In genomic region chr4:23878912-23879732, GRCh38 we compare ENCODE assay signal across 12 cellular contexts. TPM values are rescaled to one million over a fixed set of nuclear protein-coding genes. Genes with fewer than 3 reads are reported as not detected.
DNase-seq lines count a peak whose midpoint lies in the region; ATAC-seq and TF ChIP-seq lines count a peak whose summit lies in the region.
"Had no signal": no experiment of that assay in that cellular context is flagged by ENCODE, and none has a peak within 500 bp of the region (broad histone marks: within the 10 kb centered on the region; RNA-seq: fewer than 3 reads in every experiment).

No MANE protein-coding gene starts in this region.

- DNase-seq in SK-N-SH (no peak), astrocyte of the spinal cord (ENCODE audit: low read depth, low spot score) (peak; percentile 67), kidney tubule cell (ENCODE audit: low spot score) (peak; percentile 83), thyroid gland (no peak), NCI-H1436 treated with DMSO at 0.1 percent for 48 hours (lab: John Stamatoyannopoulos, UW) (no peak), RWPE1 (ENCODE audit: low spot score) (no peak)
- DNase-seq: left lung; stimulated activated naive CD8-positive, alpha-beta T cell treated with anti-CD3 and anti-CD28 coated beads, Interleukin-15, amount 100 ng/mL, for 72 hours had no signal

- H3K4me1 ChIP-seq in SK-N-SH (ENCODE audit: control insufficient read depth in 1 of 2, insufficient read depth in 2 of 2, low read depth in 1 of 2, low read length in 1 of 2) = peaks cover 0 to 2% of the 10 kb centered on the region in 2 experiments; a peak in 1 of 4 replicates
- H3K4me1 ChIP-seq in thyroid gland = peaks cover 48 to 66% of the 10 kb centered on the region in 2 donors

- no peak for TF ChIP-seq CTCF in SK-N-SH (IDR thresholded peaks at IDR 0.05)
- no peak for TF ChIP-seq CTCF in astrocyte of the spinal cord (IDR thresholded peaks at IDR 0.05; ENCODE audit: low read depth, low read length)
- TF ChIP-seq CTCF in thyroid gland (IDR thresholded peaks at IDR 0.05) = no peak
- TF ChIP-seq CTCF in RWPE1 (conservative IDR thresholded peaks at IDR 0.05; ENCODE audit: low read depth) = no peak

- H2AFZ ChIP-seq in SK-N-SH (ENCODE audit: low read depth) = no peak overlapping the region

- H3K4me2 ChIP-seq in SK-N-SH = no peak overlapping the region

- H3K36me3 ChIP-seq in SK-N-SH (replicated peaks in 1 of 2; ENCODE audit: control insufficient read depth in 1 of 2, insufficient read depth in 2 of 2, low read length in 1 of 2) (no peaks in the 10 kb centered on the region), thyroid gland (no peaks in the 10 kb centered on the region)
- H3K36me3 ChIP-seq: left lung had no signal

- CTCF ChIA-PET in SK-N-SH (lab: Yijun Ruan, JAX) (no interaction called here), RWPE1 (lab: Yijun Ruan, JAX) (no interaction called here)

- H3F3A ChIP-seq in SK-N-SH (replicated peaks; ENCODE audit: insufficient read depth) = no peaks in the 10 kb centered on the region

- no peak for TF ChIP-seq RAD21 in SK-N-SH (IDR thresholded peaks at IDR 0.05; ENCODE audit: low read length)

- intact Hi-C loops in thyroid gland (cut with DNase I) = no loop called here

- POLR2A ChIA-PET in SK-N-SH (lab: Yijun Ruan, JAX) = no interaction called here
- POLR2A ChIA-PET in RWPE1 (lab: Yijun Ruan, JAX; ENCODE audit: low non-redundant PET) = no interaction called here

- no peak for ATAC-seq in SK-N-SH treated with all-trans-retinoic acid at 6 μM for 48 hours
- ATAC-seq in GM21381 (IDR thresholded peaks at IDR 0.05; ENCODE audit: unreplicated experiment) = no peak
- ATAC-seq: left lung; stimulated activated naive CD8-positive, alpha-beta T cell treated with anti-CD3 and anti-CD28 coated beads, Interleukin-15, amount 100 ng/mL, for 72 hours had no signal

- TF ChIP-seq EP300 in SK-N-SH (IDR thresholded peaks at IDR 0.05; ENCODE audit: borderline replicate concordance in 1 of 2, low read depth in 1 of 2, low read length in 1 of 2) = 0 out of 4 replicates have a peak, but pooled peaks of 1 of the 2 experiments have one; percentile 9

- H3K9me3 ChIP-seq in SK-N-SH (no peaks in the 10 kb centered on the region), thyroid gland (no peaks in the 10 kb centered on the region)
- H3K9me3 ChIP-seq: left lung had no signal

- H3K27ac ChIP-seq in SK-N-SH (ENCODE audit: low read depth in 2 of 2, low read length in 1 of 2) (no peak overlapping the region), thyroid gland (peak overlapping the region; percentile 30 to 98 (median 50)), RWPE1 (no peak overlapping the region)
- H3K27ac ChIP-seq: left lung, VCaP had no signal

- no peak for TF ChIP-seq POLR2A in thyroid gland (IDR thresholded peaks at IDR 0.05)

- no peaks in the 10 kb centered on the region for H3K79me2 ChIP-seq in SK-N-SH (ENCODE audit: insufficient read depth)

- H3K9ac ChIP-seq in SK-N-SH = no peak overlapping the region

- no peak overlapping the region for H3K4me3 ChIP-seq in SK-N-SH (ENCODE audit: low read depth in 2 of 2, low read length in 1 of 2)
- no peak overlapping the region for H3K4me3 ChIP-seq in astrocyte of the spinal cord (ENCODE audit: low read depth, low read length)
- H3K4me3 ChIP-seq in thyroid gland (replicated peaks in 1 of 3) = no peak overlapping the region
- H3K4me3 ChIP-seq: left lung had no signal

- WGBS in SK-N-SH (ENCODE audit: low lambda C conversion rate) = 30% methylated on average over 7 of the region's 7 CpGs
- 61 to 65% methylated on average over 7 of the region's 7 CpGs for WGBS in thyroid gland, 2 donors

- no peaks in the 10 kb centered on the region for H3K9me2 ChIP-seq in SK-N-SH

- no peaks in the 10 kb centered on the region for H4K20me1 ChIP-seq in SK-N-SH (ENCODE audit: insufficient read depth)

- in situ Hi-C loops in astrocyte of the spinal cord (cut with HindIII; ENCODE audit: low sequenced_read_pairs) = no loop called here

- H3K27me3 ChIP-seq in SK-N-SH (ENCODE audit: insufficient read depth) (no peaks in the 10 kb centered on the region), thyroid gland (no peaks in the 10 kb centered on the region)
- H3K27me3 ChIP-seq: left lung had no signal

TF ChIP-seq in SK-N-SH treated with all-trans-retinoic acid at 6 μM for 48 hours, 23 proteins besides CTCF, POLR2A, EP300 and RAD21:
- TF ChIP-seq ARNTL (CRISPR knock-in tag; IDR thresholded peaks at IDR 0.05; ENCODE audit: borderline replicate concordance, low read depth) = no peak
- TF ChIP-seq CREB5 (CRISPR knock-in tag; IDR thresholded peaks at IDR 0.05; ENCODE audit: low read depth) = 0 out of 2 replicates have a peak, but pooled peaks have one; percentile 24
- peak; percentile 63 for TF ChIP-seq ISL1 (CRISPR knock-in tag; IDR thresholded peaks at IDR 0.05)
- TF ChIP-seq TCF4 (CRISPR knock-in tag; IDR thresholded peaks at IDR 0.05; ENCODE audit: borderline replicate concordance) = peak; percentile 37; the same call in 1 of the 2 replicates

TF ChIP-seq in SK-N-SH, 30 proteins besides CTCF, POLR2A, EP300 and RAD21:
- TF ChIP-seq EZH2phosphoT487 (IDR thresholded peaks at IDR 0.05; ENCODE audit: borderline replicate concordance, low read depth) (no peak), CHD2 (IDR thresholded peaks at IDR 0.05; ENCODE audit: low read length, partially characterized antibody) (no peak), RXRA (IDR thresholded peaks at IDR 0.05; ENCODE audit: borderline replicate concordance, low read depth) (no peak), PBX3 (IDR thresholded peaks at IDR 0.05) (no peak), ELF1 (IDR thresholded peaks at IDR 0.05) (no peak), NFIC (IDR thresholded peaks at IDR 0.05; ENCODE audit: borderline replicate concordance) (no peak), RFX5 (IDR thresholded peaks at IDR 0.05; ENCODE audit: low read length) (no peak), POLR2AphosphoS5 (IDR thresholded peaks at IDR 0.05; ENCODE audit: low read depth, low read length) (no peak), GATA2 (CRISPR knock-in tag; IDR thresholded peaks at IDR 0.05) (no peak), USF2 (IDR thresholded peaks at IDR 0.05; ENCODE audit: borderline replicate concordance, low read depth, low read length) (no peak), SIN3A (IDR thresholded peaks at IDR 0.05; ENCODE audit: borderline replicate concordance, low read depth, low read length) (no peak), MEF2A (IDR thresholded peaks at IDR 0.05; ENCODE audit: borderline replicate concordance, low read depth) (no peak), FOXJ3 (CRISPR knock-in tag; IDR thresholded peaks at IDR 0.05) (no peak)

RNA-seq across cellular contexts. Expression of gene PPARGC1A, which starts 10.7 kb away (rescaled TPM):
- 0.06 and 0.07 TPM in 2 replicates for polyA plus RNA-seq in SK-N-SH (2012; rRNA removed)
- 0.03 and 0.07 TPM in 2 replicates for polyA plus RNA-seq in SK-N-SH (2012; cell fraction: cytosol; rRNA removed)
- 0.08 and 0.14 TPM in 2 replicates for polyA plus RNA-seq in SK-N-SH (2012; cell fraction: nucleus; rRNA removed)
- total RNA-seq in thyroid gland = 100 to 1,000 TPM in 2 of 4 donors, 10 to 100 TPM in 2; 58.5 to 128 (median 96.2) TPM
- total RNA-seq: A673 had no signal

Comparison
In these comparisons a context has a peak if more than half of its experiments do, and no peak if none do; other contexts are left out.
1. DNase-seq: peak in astrocyte of the spinal cord (single experiment) and kidney tubule cell (single experiment); none in SK-N-SH (single experiment), thyroid gland (0 of 2), NCI-H1436 treated with DMSO at 0.1 percent for 48 hours (single experiment) and RWPE1 (single experiment).
2. H3K27ac ChIP-seq: peak in thyroid gland (3 of 3); none in SK-N-SH (0 of 2) and RWPE1 (single experiment).